Comparison of ENCODE assay signal across 13 cellular contexts in genomic region chr1:199084293-199084692, GRCh38.
DNase-seq lines count a peak whose midpoint lies in the region; ATAC-seq, FAIRE-seq and TF ChIP-seq lines count a peak whose summit lies in the region.
"Had no signal": no experiment of that assay in that cellular context is flagged by ENCODE, and none has a peak within 500 bp of the region (broad histone marks: within the 10 kb centered on the region; RNA-seq: fewer than 3 reads in every experiment).

No MANE protein-coding gene starts in this region.

- no peak for FAIRE-seq in kidney (lab: Jason Lieb, UNC)

- TF ChIP-seq CTCF in AG04449 (IDR thresholded peaks at IDR 0.05; ENCODE audit: insufficient read depth, low read length, missing control alignments) (no peak), fibroblast of the aortic adventitia (IDR thresholded peaks at IDR 0.05; ENCODE audit: insufficient read depth, low read length) (no peak), kidney (IDR thresholded peaks at IDR 0.05; ENCODE audit: borderline replicate concordance, extremely low read depth, insufficient read depth) (no peak)
- no peak for TF ChIP-seq CTCF in CD4-positive, alpha-beta T cell (IDR thresholded peaks at IDR 0.05)

- 0 out of 2 replicates have a peak, but pooled peaks cover under 1% of the 10 kb centered on the region for H3K27me3 ChIP-seq in GM23248 (replicated peaks; ENCODE audit: insufficient read depth)
- no peaks in the 10 kb centered on the region for H3K27me3 ChIP-seq in CD4-positive, alpha-beta T cell (ENCODE audit: control insufficient read depth, insufficient read depth, low read length)
- H3K27me3 ChIP-seq: body of pancreas, Peyer's patch had no signal

- no peaks in the 10 kb centered on the region for H3K27me3 Mint-ChIP-seq in CD4-positive, alpha-beta T cell
- peaks cover 2% of the 10 kb centered on the region for H3K27me3 Mint-ChIP-seq in activated naive CD8-positive, alpha-beta T cell treated with anti-CD3 and anti-CD28 coated beads, Interleukin-2, amount 50 U/mL, for 24 hours

- CTCF ChIA-PET in AG04449 (lab: Yijun Ruan, JAX) = interaction anchor here (1.2 to 1.5 kb wide), 2 partner anchors 10 to 29 kb away, joined by 3 to 4 read pairs; no protein-coding TSS in a partner anchor
- CTCF ChIA-PET in CD4-positive, alpha-beta T cell (lab: Charles Lee) = interaction anchor here (1.1 kb wide), 1 partner anchor 9 kb away, joined by 3 read pairs; no protein-coding TSS in a partner anchor

- no peaks in the 10 kb centered on the region for H3K9me3 Mint-ChIP-seq in CD4-positive, alpha-beta T cell
- no peaks in the 10 kb centered on the region for H3K9me3 Mint-ChIP-seq in activated naive CD8-positive, alpha-beta T cell treated with anti-CD3 and anti-CD28 coated beads, Interleukin-2, amount 50 U/mL, for 24 hours

- no peak overlapping the region for H3K27ac Mint-ChIP-seq in CD4-positive, alpha-beta T cell
- no peak overlapping the region for H3K27ac Mint-ChIP-seq in activated naive CD8-positive, alpha-beta T cell treated with anti-CD3 and anti-CD28 coated beads, Interleukin-2, amount 50 U/mL, for 24 hours

- peaks cover 6% of the 10 kb centered on the region for H3K4me1 Mint-ChIP-seq in CD4-positive, alpha-beta T cell (ENCODE audit: low read depth)
- peaks cover 29% of the 10 kb centered on the region for H3K4me1 Mint-ChIP-seq in activated naive CD8-positive, alpha-beta T cell treated with anti-CD3 and anti-CD28 coated beads, Interleukin-2, amount 50 U/mL, for 24 hours

- H4K20me1 ChIP-seq in GM23248 (ENCODE audit: insufficient read depth) = no peaks in the 10 kb centered on the region

- H2AFZ ChIP-seq in GM23248 = peak overlapping the region; percentile 35; the same call in 1 of the 2 replicates

- H3K9me3 ChIP-seq in GM23248 (ENCODE audit: low read depth) (no peaks in the 10 kb centered on the region), kidney (ENCODE audit: control insufficient read depth in 1 of 2, low read length in 2 of 2) (no peaks in the 10 kb centered on the region)
- H3K9me3 ChIP-seq in CD4-positive, alpha-beta T cell (ENCODE audit: control insufficient read depth, low read length) = no peaks in the 10 kb centered on the region
- H3K9me3 ChIP-seq: body of pancreas, Peyer's patch had no signal

- H3F3A ChIP-seq in GM23248 (ENCODE audit: insufficient read depth) = 0 out of 2 replicates have a peak, but pooled peaks cover 5% of the 10 kb centered on the region

- DNase-seq in AG04449 (ENCODE audit: low read depth, low spot score) (peak; percentile 26), GM23248 (peak; percentile 10), SK-N-DZ (ENCODE audit: low spot score) (peak; percentile 42), fibroblast of the aortic adventitia (ENCODE audit: low read depth) (peak; percentile 56), kidney (no peak)
- no peak for DNase-seq in CD4-positive, alpha-beta T cell
- no peak for DNase-seq in activated naive CD8-positive, alpha-beta T cell treated with anti-CD3 and anti-CD28 coated beads, Interleukin-2, amount 50 U/mL, for 24 hours
- DNase-seq: body of pancreas, Peyer's patch, trophoblast cell had no signal

- no peaks in the 10 kb centered on the region for H3K36me3 Mint-ChIP-seq in CD4-positive, alpha-beta T cell (ENCODE audit: low read depth)
- H3K36me3 Mint-ChIP-seq in activated naive CD8-positive, alpha-beta T cell treated with anti-CD3 and anti-CD28 coated beads, Interleukin-2, amount 50 U/mL, for 24 hours (ENCODE audit: low read depth) = no peaks in the 10 kb centered on the region

- no peaks in the 10 kb centered on the region for H3K9me2 ChIP-seq in GM23248 (ENCODE audit: insufficient read depth)

- no peak overlapping the region for H3K4me3 Mint-ChIP-seq in CD4-positive, alpha-beta T cell
- H3K4me3 Mint-ChIP-seq in activated naive CD8-positive, alpha-beta T cell treated with anti-CD3 and anti-CD28 coated beads, Interleukin-2, amount 50 U/mL, for 24 hours = no peak overlapping the region

- no peaks in the 10 kb centered on the region for H3K79me2 ChIP-seq in GM23248 (ENCODE audit: insufficient read depth)

- H3K4me1 ChIP-seq in GM23248 (ENCODE audit: insufficient read depth) = peaks cover 13% of the 10 kb centered on the region; the same call in 1 of the 2 replicates
- H3K4me1 ChIP-seq in kidney (ENCODE audit: control insufficient read depth in 1 of 2, insufficient read depth in 1 of 2, low read depth in 1 of 2, low read length in 2 of 2) = peaks cover 0 to 4% of the 10 kb centered on the region in 2 donors
- H3K4me1 ChIP-seq: body of pancreas, Peyer's patch had no signal

- H3K27ac ChIP-seq in GM23248 (no peak overlapping the region), kidney (ENCODE audit: low read depth in 2 of 2, low read length in 2 of 2) (no peak overlapping the region)
- no peak overlapping the region for H3K27ac ChIP-seq in CD4-positive, alpha-beta T cell (ENCODE audit: low read depth, low read length)
- H3K27ac ChIP-seq: body of pancreas, epithelial cell of prostate, Peyer's patch, skin epidermis had no signal

- peak overlapping the region; percentile 11 for H3K4me2 ChIP-seq in GM23248 (ENCODE audit: unreplicated experiment)

- H3K4me3 ChIP-seq in AG04449 (ENCODE audit: low read depth, low read length) (no peak overlapping the region), GM23248 (no peak overlapping the region), fibroblast of the aortic adventitia (ENCODE audit: low read depth, low read length) (no peak overlapping the region), kidney (ENCODE audit: low read length in 2 of 2) (no peak overlapping the region)
- H3K4me3 ChIP-seq: body of pancreas, Peyer's patch, skin epidermis had no signal

- in situ Hi-C loops in GM23248 (cut with MboI) = no loop called here

- POLR2A ChIA-PET in AG04449 (lab: Yijun Ruan, JAX) = no interaction called here
- POLR2A ChIA-PET in CD4-positive, alpha-beta T cell (lab: Charles Lee) = no interaction called here

- 12 to 21% methylated on average over 1 of the region's 1 CpG for WGBS in GM23248 (ENCODE audit: low coverage in 1 of 2, low lambda C conversion rate in 2 of 2, missing lambda C conversion rate in 2 of 2), 2 experiments

- ATAC-seq in CD4-positive, alpha-beta T cell (ENCODE audit: poor library complexity) = no peak
- no peak for ATAC-seq in GM18519 (IDR thresholded peaks at IDR 0.05; ENCODE audit: low FRiP score, unreplicated experiment)
- no peak for ATAC-seq in activated naive CD8-positive, alpha-beta T cell treated with anti-CD3 and anti-CD28 coated beads, Interleukin-2, amount 50 U/mL, for 24 hours
- ATAC-seq: body of pancreas had no signal

- intact Hi-C loops in CD4-positive, alpha-beta T cell (cut with DNase I, micrococcal nuclease) = no loop called here
- intact Hi-C loops in kidney (cut with DNase I) = no loop called here

- H3K36me3 ChIP-seq in GM23248 (ENCODE audit: low read depth) (no peaks in the 10 kb centered on the region), kidney (ENCODE audit: control insufficient read depth in 1 of 2, insufficient read depth in 2 of 2, low read length in 2 of 2) (no peaks in the 10 kb centered on the region)
- H3K36me3 ChIP-seq: Peyer's patch had no signal

- H3K9ac ChIP-seq in GM23248 = no peak overlapping the region
- no peak overlapping the region for H3K9ac ChIP-seq in kidney (ENCODE audit: low read length in 2 of 2)

Comparison
In these comparisons a context has a peak if more than half of its experiments do, and no peak if none do; other contexts are left out.
1. DNase-seq: peak in AG04449 (single experiment), GM23248 (single experiment), SK-N-DZ (single experiment) and fibroblast of the aortic adventitia (single experiment); none in CD4-positive, alpha-beta T cell (0 of 10), kidney (single experiment) and activated naive CD8-positive, alpha-beta T cell treated with anti-CD3 and anti-CD28 coated beads, Interleukin-2, amount 50 U/mL, for 24 hours (single experiment).